20 cellular contexts compared by ENCODE assay signal in genomic region chr6:144336900-144337299, GRCh38. TPM values are rescaled to one million over a fixed set of nuclear protein-coding genes. Genes with fewer than 3 reads are reported as not detected.
DNase-seq lines count a peak whose midpoint lies in the region; ATAC-seq and TF ChIP-seq lines count a peak whose summit lies in the region.
"Had no signal": no experiment of that assay in that cellular context is flagged by ENCODE, and none has a peak within 500 bp of the region (broad histone marks: within the 10 kb centered on the region; RNA-seq: fewer than 3 reads in every experiment).

No MANE protein-coding gene starts in this region.

- H3K79me1 ChIP-seq in IMR-90 (ENCODE audit: low read depth in 1 of 2, low read length in 2 of 2) (peaks cover 25 to 66% of the 10 kb centered on the region in 2 experiments), neuronal stem cell (ENCODE audit: low read depth, low read length) (peaks cover 6% of the 10 kb centered on the region)

- WGBS in IMR-90 (ENCODE audit: extremely low coverage in 2 of 2, insufficient read length in 1 of 2), 2 experiments = 100% methylated on average over 1 of the region's 2 CpGs; no CpG with 5 or more reads in 1 of the 2 experiments
- WGBS in neuronal stem cell (ENCODE audit: extremely low coverage in 2 of 2, insufficient read length in 2 of 2, insufficient replicate concordance in 1 of 2), 2 donors = no CpG with 5 or more reads among the region's 2 CpGs

- H3K27me3 ChIP-seq in CD4-positive, alpha-beta memory T cell (ENCODE audit: insufficient read depth, low read length) = no peaks in the 10 kb centered on the region
- H3K27me3 ChIP-seq in IMR-90 (ENCODE audit: control insufficient read depth, insufficient read depth, low read length) (no peaks in the 10 kb centered on the region), neuronal stem cell (ENCODE audit: control insufficient read depth in 3 of 3, insufficient read depth in 3 of 3, low read depth in 1 of 3, low read length in 3 of 3) (no peaks in the 10 kb centered on the region)

- H3K4ac ChIP-seq in IMR-90 (ENCODE audit: low read depth, low read length) (no peak overlapping the region), neuronal stem cell (ENCODE audit: low read length) (no peak overlapping the region)

- TF ChIP-seq CTCF in IMR-90 (conservative IDR thresholded peaks at IDR 0.05; ENCODE audit: low read depth, low read length) = no peak

- H3K18ac ChIP-seq in IMR-90 (ENCODE audit: low read depth, low read length) = no peak overlapping the region
- H3K18ac ChIP-seq in neuronal stem cell (ENCODE audit: low read length) = no peak overlapping the region

- H2BK12ac ChIP-seq in neuronal stem cell (ENCODE audit: low read length) = no peak overlapping the region

- in situ Hi-C loops in IMR-90 (cut with MboI; ENCODE audit: low sequenced_read_pairs) = no loop called here

- H2BK5ac ChIP-seq in IMR-90 (ENCODE audit: low read depth, low read length, poor library complexity, severe bottlenecking) (peak overlapping the region; percentile 62), neuronal stem cell (ENCODE audit: low read length) (no peak overlapping the region)

- H3K4me3 Mint-ChIP-seq in CD4-positive, alpha-beta memory T cell = peak overlapping the region in 4 of 8 donors; percentile 12 to 64 (median 42)
- H3K4me3 Mint-ChIP-seq in activated naive CD8-positive, alpha-beta T cell treated with anti-CD3 and anti-CD28 coated beads, Interleukin-2, amount 50 U/mL, for 24 hours = no peak overlapping the region

- no peak overlapping the region for H4K91ac ChIP-seq in IMR-90 (ENCODE audit: insufficient read depth, low read depth, low read length)
- no peak overlapping the region for H4K91ac ChIP-seq in neuronal stem cell (ENCODE audit: low read depth, low read length, poor library complexity)

- no peak overlapping the region for H3K56ac ChIP-seq in IMR-90 (ENCODE audit: extremely low read depth, insufficient read depth, low read length)

- H3K27ac ChIP-seq in CD4-positive, alpha-beta memory T cell (ENCODE audit: low read depth, low read length) = no peak overlapping the region
- H3K27ac ChIP-seq in IMR-90 (ENCODE audit: insufficient read depth, low read length) (no peak overlapping the region), neuronal stem cell (replicated peaks; ENCODE audit: low read length) (no peak overlapping the region)
- H3K27ac ChIP-seq: PC-9 had no signal

- peak overlapping the region; percentile 29 to 94 (median 62) for H3K27ac Mint-ChIP-seq in CD4-positive, alpha-beta memory T cell
- peak overlapping the region; percentile 12 for H3K27ac Mint-ChIP-seq in activated naive CD8-positive, alpha-beta T cell treated with anti-CD3 and anti-CD28 coated beads, Interleukin-2, amount 50 U/mL, for 24 hours

- no peak overlapping the region for H2BK20ac ChIP-seq in IMR-90 (ENCODE audit: low read depth, low read length)

- H2BK120ac ChIP-seq in IMR-90 (ENCODE audit: low read depth, low read length) = no peak overlapping the region
- H2BK120ac ChIP-seq in neuronal stem cell (ENCODE audit: low read depth, low read length) = no peak overlapping the region

- no peak overlapping the region for H2AK9ac ChIP-seq in IMR-90 (replicated peaks; ENCODE audit: low read depth, low read length, poor library complexity)

- no peaks in the 10 kb centered on the region for H3K36me3 ChIP-seq in CD4-positive, alpha-beta memory T cell (ENCODE audit: insufficient read depth, low read length)
- H3K36me3 ChIP-seq in IMR-90 (ENCODE audit: control insufficient read depth, insufficient read depth, low read length) (no peaks in the 10 kb centered on the region), neuronal stem cell (replicated peaks in 1 of 2; ENCODE audit: control insufficient read depth in 2 of 2, insufficient read depth in 2 of 2, low read length in 2 of 2) (no peaks in the 10 kb centered on the region)

- POLR2A ChIA-PET in CD4-positive, alpha-beta memory T cell (lab: Charles Lee; ENCODE audit: partially characterized antibody) = interaction anchor here (1.1 to 2.7 kb wide), 3 partner anchors 9 to 14 kb away, joined by 3 to 9 read pairs (median 5); no protein-coding TSS in a partner anchor
- POLR2A ChIA-PET in IMR-90 (lab: Charles Lee; ENCODE audit: unreplicated experiment) = no interaction called here

- no peak for TF ChIP-seq RAD21 in IMR-90 (IDR thresholded peaks at IDR 0.05; ENCODE audit: low read length)

- no peaks in the 10 kb centered on the region for H3K36me3 Mint-ChIP-seq in CD4-positive, alpha-beta memory T cell
- no peaks in the 10 kb centered on the region for H3K36me3 Mint-ChIP-seq in activated naive CD8-positive, alpha-beta T cell treated with anti-CD3 and anti-CD28 coated beads, Interleukin-2, amount 50 U/mL, for 24 hours (ENCODE audit: low read depth)

- intact Hi-C loops in CD4-positive, alpha-beta memory T cell (cut with micrococcal nuclease) = no loop called here
- intact Hi-C loops in IMR-90 (cut with micrococcal nuclease) = no loop called here

- ATAC-seq in IMR-90 (ENCODE audit: low read depth) = no peak
- no peak for ATAC-seq in activated naive CD8-positive, alpha-beta T cell treated with anti-CD3 and anti-CD28 coated beads, Interleukin-2, amount 50 U/mL, for 24 hours
- ATAC-seq: K562, sciatic nerve had no signal

- H4K5ac ChIP-seq in IMR-90 (ENCODE audit: low read depth, low read length) = no peak overlapping the region

- H2BK15ac ChIP-seq in IMR-90 (ENCODE audit: low read depth, low read length) (no peak overlapping the region), neuronal stem cell (ENCODE audit: low read length) (no peak overlapping the region)

- H3K4me2 ChIP-seq in IMR-90 (ENCODE audit: low read depth, low read length) (no peak overlapping the region), neuronal stem cell (ENCODE audit: insufficient read depth, low read length, poor library complexity, severe bottlenecking) (no peak overlapping the region)
- H3K4me2 ChIP-seq: PC-9 had no signal

- H2AFZ ChIP-seq in IMR-90 (replicated peaks; ENCODE audit: low read length, poor library complexity) (no peak overlapping the region), neuronal stem cell (ENCODE audit: low read length) (no peak overlapping the region)
- H2AFZ ChIP-seq: PC-9 had no signal

- peaks cover 47 to 78% (median 62%) of the 10 kb centered on the region in 4 donors for H3K4me1 Mint-ChIP-seq in CD4-positive, alpha-beta memory T cell
- peaks cover 73% of the 10 kb centered on the region for H3K4me1 Mint-ChIP-seq in activated naive CD8-positive, alpha-beta T cell treated with anti-CD3 and anti-CD28 coated beads, Interleukin-2, amount 50 U/mL, for 24 hours

- dilution Hi-C loops in IMR-90 (cut with HindIII; ENCODE audit: low sequenced_read_pairs, unreplicated experiment) = no loop called here

- H2AK5ac ChIP-seq in IMR-90 (ENCODE audit: low read depth, low read length) = peak overlapping the region; percentile 40; the same call in 1 of the 2 replicates
- H2AK5ac ChIP-seq in neuronal stem cell (ENCODE audit: low read depth, low read length) = no peak overlapping the region

- BruUV-seq in IMR-90 (replicated peaks; lab: Mats Ljungman, UMichigan) = no TSS peak

- H4K8ac ChIP-seq in IMR-90 (ENCODE audit: low read depth in 2 of 2, low read length in 2 of 2) (no peak overlapping the region), neuronal stem cell (ENCODE audit: low read depth, low read length) (no peak overlapping the region)

- peaks cover 20% of the 10 kb centered on the region for H3K9me1 ChIP-seq in IMR-90 (ENCODE audit: insufficient read depth, low read length)

- H3K27me3 Mint-ChIP-seq in CD4-positive, alpha-beta memory T cell = no peaks in the 10 kb centered on the region
- H3K27me3 Mint-ChIP-seq in activated naive CD8-positive, alpha-beta T cell treated with anti-CD3 and anti-CD28 coated beads, Interleukin-2, amount 50 U/mL, for 24 hours = no peaks in the 10 kb centered on the region

- peaks cover 13% of the 10 kb centered on the region; the same call in 1 of the 2 replicates for H4K20me1 ChIP-seq in IMR-90 (ENCODE audit: insufficient read depth, low read length)

- no peaks in the 10 kb centered on the region for H3K9me3 Mint-ChIP-seq in CD4-positive, alpha-beta memory T cell
- H3K9me3 Mint-ChIP-seq in activated naive CD8-positive, alpha-beta T cell treated with anti-CD3 and anti-CD28 coated beads, Interleukin-2, amount 50 U/mL, for 24 hours = no peaks in the 10 kb centered on the region

- no peak overlapping the region for H3K4me3 ChIP-seq in CD4-positive, alpha-beta memory T cell (ENCODE audit: low read length in 2 of 2)
- H3K4me3 ChIP-seq in IMR-90 (ENCODE audit: insufficient read depth, low read depth, low read length) = no peak overlapping the region
- no peak overlapping the region for H3K4me3 ChIP-seq in neuronal stem cell (ENCODE audit: low read length in 2 of 2)
- H3K4me3 ChIP-seq: K562, PC-9 had no signal

- H3K9me3 ChIP-seq in CD4-positive, alpha-beta memory T cell (ENCODE audit: control insufficient read depth in 1 of 2, low read length in 2 of 2) = no peaks in the 10 kb centered on the region
- no peaks in the 10 kb centered on the region for H3K9me3 ChIP-seq in IMR-90 (ENCODE audit: control insufficient read depth, insufficient read depth, low read length)
- peaks cover 0 to 3% of the 10 kb centered on the region in 2 donors for H3K9me3 ChIP-seq in neuronal stem cell (replicated peaks in 1 of 2; ENCODE audit: control insufficient read depth in 2 of 2, insufficient read depth in 1 of 2, low read depth in 1 of 2, low read length in 2 of 2)

- TF ChIP-seq POLR2A in IMR-90 (IDR thresholded peaks at IDR 0.05; ENCODE audit: low read depth, low read length) = no peak

- H3K23ac ChIP-seq in IMR-90 (ENCODE audit: low read depth, low read length) = no peak overlapping the region
- H3K23ac ChIP-seq in neuronal stem cell (ENCODE audit: low read depth, low read length, poor library complexity) = peak overlapping the region; percentile 9

- no peak for DNase-seq in CD4-positive, alpha-beta memory T cell
- DNase-seq in IMR-90 = no peak
- no peak for DNase-seq in activated naive CD8-positive, alpha-beta T cell treated with anti-CD3 and anti-CD28 coated beads, Interleukin-2, amount 50 U/mL, for 24 hours
- DNase-seq in neuronal stem cell (ENCODE audit: low spot score) = no peak
- DNase-seq in H4 (ENCODE audit: low spot score) = no peak
- no peak for DNase-seq in SKM-1 (lab: John Stamatoyannopoulos, UW; ENCODE audit: unreplicated experiment)
- DNase-seq in activated CD8-positive, alpha-beta memory T cell treated with anti-CD3 and anti-CD28 coated beads, Interleukin-2, amount 50 U/mL, for 48 hours = no peak
- DNase-seq: activated CD4-positive, alpha-beta T cell treated with anti-CD3 and anti-CD28 coated beads, Interleukin-2, amount 50 U/mL, for 48 hours; anterior cingulate cortex; cerebellar nuclear complex; DMS 273 treated with DMSO at 0.1 percent for 48 hours; GDM1; hypothalamus; NCI-H1048; NCI-H2081; NCI-H524 treated with DMSO at 0.1 percent for 48 hours; PC-9; stimulated activated CD4-positive, alpha-beta T cell treated with anti-CD3 and anti-CD28 coated beads, Interleukin-2, amount 100 ng/mL, for 24 hours had no signal

- H3K9ac ChIP-seq in IMR-90 (ENCODE audit: low read depth, low read length) (no peak overlapping the region), neuronal stem cell (ENCODE audit: low read depth, low read length, poor library complexity) (no peak overlapping the region)

- 0 out of 2 replicates have a peak overlapping the region, but pooled peaks have one; percentile 19 for H3K14ac ChIP-seq in IMR-90 (replicated peaks; ENCODE audit: low read depth, low read length)
- no peak overlapping the region for H3K14ac ChIP-seq in neuronal stem cell (ENCODE audit: low read length)

- peaks cover 45% of the 10 kb centered on the region for H3K4me1 ChIP-seq in CD4-positive, alpha-beta memory T cell (ENCODE audit: insufficient read depth, low read length)
- peaks cover 6% of the 10 kb centered on the region; the same call in 1 of the 2 replicates for H3K4me1 ChIP-seq in IMR-90 (ENCODE audit: control insufficient read depth, insufficient read depth, low read length)
- H3K4me1 ChIP-seq in neuronal stem cell (ENCODE audit: control insufficient read depth in 2 of 2, insufficient read depth in 1 of 2, low read depth in 1 of 2, low read length in 2 of 2) = peaks cover 3% of the 10 kb centered on the region in 2 donors

- CTCF ChIA-PET in CD4-positive, alpha-beta memory T cell (lab: Charles Lee; ENCODE audit: partially characterized antibody) = interaction anchor here (1.1 kb wide), 1 partner anchor 18 kb away, joined by 3 read pairs; no protein-coding TSS in a partner anchor
- CTCF ChIA-PET in IMR-90 (lab: Yijun Ruan, JAX) = no interaction called here

RNA-seq across cellular contexts. Expression of gene UTRN, which starts 51.8 kb away (rescaled TPM):
- total RNA-seq in CD4-positive, alpha-beta memory T cell = 100 to 1,000 TPM; 219 to 227 TPM
- polyA plus RNA-seq in CD4-positive, alpha-beta memory T cell = 10 to 100 TPM; 18.8 to 99.0 TPM
- 83.5 and 91.4 TPM in 2 replicates for total RNA-seq in IMR-90 (2012; rRNA removed)
- 17.3 and 18.7 TPM in 2 replicates for polyA plus RNA-seq in IMR-90 (2012; rRNA removed)
- polyA plus RNA-seq in IMR-90 (2012; cell fraction: cytosol; rRNA removed) = 6.6 and 11.2 TPM in 2 replicates
- polyA plus RNA-seq in IMR-90 (2012; cell fraction: nucleus; rRNA removed; ENCODE audit: low replicate concordance) = 11.9 and 27.9 TPM in 2 replicates
- 13.3 TPM for polyA plus RNA-seq in neuronal stem cell (2013, experiment 1 of 2)
- 12.3 TPM for polyA plus RNA-seq in neuronal stem cell (2013, experiment 2 of 2)
- 15.8 and 24.0 TPM in 2 replicates for total RNA-seq in H4 (2014; rRNA removed; shearing (Covaris generic))
